35 cellular contexts compared by ENCODE assay signal in the genomic region with DNA sequence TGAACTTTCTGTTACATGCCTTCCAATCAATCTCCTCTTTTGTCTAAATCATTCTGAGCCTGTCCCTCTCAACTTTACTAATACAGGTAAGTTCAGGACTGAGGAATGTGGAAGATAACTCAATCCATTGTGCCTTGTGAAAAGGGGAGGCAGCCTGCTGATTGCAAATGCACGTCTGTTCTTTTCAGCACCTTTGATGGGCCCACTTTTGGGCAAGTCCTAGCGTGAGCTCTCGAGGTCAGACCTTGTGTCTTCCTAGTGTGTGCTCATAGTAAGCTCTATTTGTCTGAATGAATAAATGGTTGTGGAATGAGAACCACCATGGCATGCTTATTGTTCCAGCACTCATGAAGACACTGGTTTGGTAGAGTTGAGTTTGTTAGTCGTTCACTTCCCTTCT.
"Had no signal": no experiment of that assay in that cellular context is flagged by ENCODE, and none has a peak within 500 bp of the region (broad histone marks: within the 10 kb centered on the region; RNA-seq: fewer than 3 reads in every experiment).

No MANE protein-coding gene starts in this region.

- H3K27me3 ChIP-seq: adrenal gland, Peyer's patch had no signal

- DNase-seq: activated B cell treated with CpG ODN at 0.5 μM for 24 hours; activated CD4-positive, alpha-beta T cell treated with anti-CD3 and anti-CD28 coated beads for 48 hours; activated CD4-positive, CD25-positive, alpha-beta regulatory T cell treated with anti-CD3 and anti-CD28 coated beads, Interleukin-2, amount 50 U/mL, for 72 hours; activated CD8-positive, alpha-beta T cell treated with anti-CD3 and anti-CD28 coated beads for 36 hours; activated effector memory CD4-positive, alpha-beta T cell treated with anti-CD3 and anti-CD28 coated beads, Interleukin-2, amount 50 U/mL, for 16 hours; activated naive CD4-positive, alpha-beta T cell; activated naive CD4-positive, alpha-beta T cell treated with anti-CD3 and anti-CD28 coated beads, Interleukin-2, amount 50 U/mL, for 16 hours; activated T-cell treated with anti-CD3 and anti-CD28 coated beads, Interleukin-2, amount 50 U/mL, for 1 hour; activated T-cell treated with anti-CD3 and anti-CD28 coated beads, Interleukin-2, amount 50 U/mL, for 72 hours; adrenal gland; anterior cingulate cortex; central memory CD4-positive, alpha-beta T cell; NCI-H1092 treated with DMSO at 0.1 percent for 48 hours; NCI-H1417; NCI-H146; NCI-H187; NCI-H2029 treated with DMSO at 0.1 percent for 48 hours; NCI-H2107; NCI-H2171; NCI-H510A; NCI-H526; NCI-H748 treated with DMSO at 0.1 percent for 48 hours; NK-92 treated with Interleukin-12 subunit alpha and Interleukin-12 subunit beta, amount 100 ng/mL, for 24 hours; PC-3; Peyer's patch; Right ventricle myocardium superior; RPMI8226; SW 1271; T-helper 1 cell; T-helper 2 cell; T-helper 9 cell had no signal

- H3K27ac Mint-ChIP-seq: activated B cell treated with CpG ODN at 0.5 μM for 24 hours; activated CD8-positive, alpha-beta T cell treated with anti-CD3 and anti-CD28 coated beads for 36 hours; activated T-cell treated with anti-CD3 and anti-CD28 coated beads, Interleukin-2, amount 50 U/mL, for 72 hours; activated T-helper 17 cell treated with anti-CD3 and anti-CD28 coated beads, Interleukin-2, amount 50 U/mL, for 72 hours; brain had no signal

- H3K4me1 ChIP-seq: adrenal gland, Peyer's patch had no signal

- H3K27me3 Mint-ChIP-seq: activated B cell treated with CpG ODN at 0.5 μM for 24 hours; activated CD8-positive, alpha-beta T cell treated with anti-CD3 and anti-CD28 coated beads for 36 hours had no signal

- H3K4me3 Mint-ChIP-seq: activated B cell treated with CpG ODN at 0.5 μM for 24 hours; activated CD8-positive, alpha-beta T cell treated with anti-CD3 and anti-CD28 coated beads for 36 hours; activated T-cell treated with anti-CD3 and anti-CD28 coated beads, Interleukin-2, amount 50 U/mL, for 72 hours; activated T-helper 17 cell treated with anti-CD3 and anti-CD28 coated beads, Interleukin-2, amount 50 U/mL, for 72 hours; brain had no signal

- H3K27ac ChIP-seq: adrenal gland, KMS-11, Peyer's patch, VCaP had no signal

- H3K4me3 ChIP-seq: adrenal gland, Peyer's patch had no signal

- H3K4me2 ChIP-seq: KMS-11 had no signal

- H3K4me1 Mint-ChIP-seq: brain had no signal

- H3K36me3 Mint-ChIP-seq: brain had no signal

- H3K9me3 Mint-ChIP-seq: activated B cell treated with CpG ODN at 0.5 μM for 24 hours; activated CD8-positive, alpha-beta T cell treated with anti-CD3 and anti-CD28 coated beads for 36 hours; activated T-helper 17 cell treated with anti-CD3 and anti-CD28 coated beads, Interleukin-2, amount 50 U/mL, for 72 hours had no signal

- H3K36me3 ChIP-seq: adrenal gland, Peyer's patch had no signal

- ATAC-seq: activated CD8-positive, alpha-beta T cell treated with anti-CD3 and anti-CD28 coated beads for 36 hours; activated T-cell treated with anti-CD3 and anti-CD28 coated beads, Interleukin-2, amount 50 U/mL, for 72 hours; activated T-helper 17 cell treated with anti-CD3 and anti-CD28 coated beads, Interleukin-2, amount 50 U/mL, for 72 hours; PC-3 had no signal
